Comparison of ENCODE assay signal across 11 cellular contexts in the genomic region with DNA sequence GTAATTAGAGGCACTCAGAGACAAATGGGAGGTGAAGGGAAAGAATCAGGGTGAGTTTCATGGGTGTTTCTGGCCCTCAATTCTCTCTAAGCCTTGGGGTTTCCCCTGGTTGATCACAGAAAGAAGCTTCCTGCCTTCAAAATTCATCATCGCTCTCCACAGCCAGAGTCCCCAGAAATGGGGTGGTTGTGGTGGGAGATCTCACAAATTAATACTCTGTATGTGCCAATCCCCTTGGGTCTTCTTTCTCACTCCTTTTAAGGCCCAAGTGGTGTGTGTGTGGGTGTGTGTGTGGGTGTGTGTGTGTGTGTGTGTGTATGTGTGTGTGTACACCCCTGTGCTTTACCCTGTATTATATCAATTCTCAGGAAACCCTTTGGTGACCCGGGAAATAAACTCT. TPM values are rescaled to one million over a fixed set of nuclear protein-coding genes. Genes with fewer than 3 reads are reported as not detected.
DNase-seq lines count a peak whose midpoint lies in the region; TF ChIP-seq lines count a peak whose summit lies in the region.
"Had no signal": no experiment of that assay in that cellular context is flagged by ENCODE, and none has a peak within 500 bp of the region (broad histone marks: within the 10 kb centered on the region; RNA-seq: fewer than 3 reads in every experiment).

No MANE protein-coding gene starts in this region.

- CTCF ChIA-PET in A673 (lab: Charles Lee) = no interaction called here
- CTCF ChIA-PET in activated naive CD4-positive, alpha-beta T cell treated with anti-CD3 and anti-CD28 coated beads, Interleukin-2, amount 10 ng/mL, durations not matched to agents 7 days and 5 days (lab: Charles Lee) = interaction anchor here (1.3 to 4.2 kb wide), 2 partner anchors 16 to 33 kb away, joined by 3 to 31 read pairs; a partner anchor contains a TSS

- intact Hi-C loops in A673 (cut with micrococcal nuclease; ENCODE audit: unreplicated experiment) = no loop called here

- H3K27ac Mint-ChIP-seq in T-helper 2 cell treated with Interferon-gamma antibody and Interleukin-4, amounts not matched to agents 5 μg/mL and 100 μg/mL, for 36 hours = peak overlapping the region; percentile 83
- H3K27ac Mint-ChIP-seq in activated naive CD4-positive, alpha-beta T cell treated with anti-CD3 and anti-CD28 coated beads, Interleukin-2, amount 10 ng/mL, durations not matched to agents 7 days and 5 days = peak overlapping the region; percentile 66

- no peak overlapping the region for H3K4me3 ChIP-seq in A673 (ENCODE audit: low read depth, low read length, poor library complexity, severe bottlenecking)
- H3K4me3 ChIP-seq: lung, uterus had no signal

- POLR2A ChIA-PET in A673 (lab: Charles Lee; ENCODE audit: low non-redundant PET) = no interaction called here

- peaks cover 19% of the 10 kb centered on the region for H3K36me3 Mint-ChIP-seq in T-helper 2 cell treated with Interferon-gamma antibody and Interleukin-4, amounts not matched to agents 5 μg/mL and 100 μg/mL, for 36 hours (ENCODE audit: low read depth)
- H3K36me3 Mint-ChIP-seq in activated naive CD4-positive, alpha-beta T cell treated with anti-CD3 and anti-CD28 coated beads, Interleukin-2, amount 10 ng/mL, durations not matched to agents 7 days and 5 days = peaks cover 21% of the 10 kb centered on the region

- no peak for TF ChIP-seq CTCF in A673 (conservative IDR thresholded peaks at IDR 0.05; ENCODE audit: low read depth, low read length)

- peak overlapping the region; percentile 45 for H3K4me3 Mint-ChIP-seq in T-helper 2 cell treated with Interferon-gamma antibody and Interleukin-4, amounts not matched to agents 5 μg/mL and 100 μg/mL, for 36 hours
- H3K4me3 Mint-ChIP-seq in activated naive CD4-positive, alpha-beta T cell treated with anti-CD3 and anti-CD28 coated beads, Interleukin-2, amount 10 ng/mL, durations not matched to agents 7 days and 5 days = no peak overlapping the region

- no TSS peak for BruUV-seq in A673 (replicated peaks; lab: Mats Ljungman, UMichigan)

- H3K4me1 ChIP-seq in A673 (ENCODE audit: insufficient read depth, low read length, poor library complexity, severe bottlenecking) = peaks cover 40% of the 10 kb centered on the region
- H3K4me1 ChIP-seq: uterus had no signal

- H3K9me3 Mint-ChIP-seq in T-helper 2 cell treated with Interferon-gamma antibody and Interleukin-4, amounts not matched to agents 5 μg/mL and 100 μg/mL, for 36 hours = peaks cover 27% of the 10 kb centered on the region
- peaks cover 17% of the 10 kb centered on the region for H3K9me3 Mint-ChIP-seq in activated naive CD4-positive, alpha-beta T cell treated with anti-CD3 and anti-CD28 coated beads, Interleukin-2, amount 10 ng/mL, durations not matched to agents 7 days and 5 days

- peak overlapping the region; percentile 23 for H3K27ac ChIP-seq in A673 (ENCODE audit: low read depth, low read length, poor library complexity, severe bottlenecking)
- H3K27ac ChIP-seq: uterus had no signal

- peaks cover 58% of the 10 kb centered on the region for H3K4me1 Mint-ChIP-seq in T-helper 2 cell treated with Interferon-gamma antibody and Interleukin-4, amounts not matched to agents 5 μg/mL and 100 μg/mL, for 36 hours (ENCODE audit: low read depth)
- peaks cover 62% of the 10 kb centered on the region for H3K4me1 Mint-ChIP-seq in activated naive CD4-positive, alpha-beta T cell treated with anti-CD3 and anti-CD28 coated beads, Interleukin-2, amount 10 ng/mL, durations not matched to agents 7 days and 5 days

- H3K27me3 ChIP-seq in A673 (replicated peaks; ENCODE audit: insufficient read depth, low read depth, low read length, poor library complexity) = no peaks in the 10 kb centered on the region
- H3K27me3 ChIP-seq: uterus had no signal

- H3K9me3 ChIP-seq in A673 (ENCODE audit: low read depth, low read length, poor library complexity, severe bottlenecking) = peaks cover 8% of the 10 kb centered on the region
- H3K9me3 ChIP-seq: uterus had no signal

- H3K27me3 Mint-ChIP-seq in T-helper 2 cell treated with Interferon-gamma antibody and Interleukin-4, amounts not matched to agents 5 μg/mL and 100 μg/mL, for 36 hours (ENCODE audit: low read depth) = no peaks in the 10 kb centered on the region
- H3K27me3 Mint-ChIP-seq in activated naive CD4-positive, alpha-beta T cell treated with anti-CD3 and anti-CD28 coated beads, Interleukin-2, amount 10 ng/mL, durations not matched to agents 7 days and 5 days = peaks cover 15% of the 10 kb centered on the region

- no peaks in the 10 kb centered on the region for H3K36me3 ChIP-seq in A673 (ENCODE audit: insufficient read depth, low read length, poor library complexity, severe bottlenecking)
- H3K36me3 ChIP-seq: uterus had no signal

- DNase-seq in A673 (ENCODE audit: low spot score) (no peak), NCI-H2227 treated with DMSO at 0.1 percent for 48 hours (lab: John Stamatoyannopoulos, UW) (no peak), NCI-H2081 (lab: John Stamatoyannopoulos, UW) (no peak), COLO829 (ENCODE audit: low spot score) (no peak), AML-193 (lab: John Stamatoyannopoulos, UW) (no peak)
- peak; percentile 56 for DNase-seq in T-helper 2 cell treated with Interferon-gamma antibody and Interleukin-4, amounts not matched to agents 5 μg/mL and 100 μg/mL, for 36 hours (ENCODE audit: low spot score)
- DNase-seq in activated naive CD4-positive, alpha-beta T cell treated with anti-CD3 and anti-CD28 coated beads, Interleukin-2, amount 10 ng/mL, durations not matched to agents 7 days and 5 days = peak; percentile 47
- peak in 2 of 3 donors; percentile 23 to 40 for DNase-seq in stimulated activated CD4-positive, alpha-beta T cell treated with anti-CD3 and anti-CD28 coated beads, Interleukin-12 subunit alpha, Interleukin-12 subunit beta, amount 100 ng/mL, for 48 hours (ENCODE audit: low read depth in 2 of 3, low spot score in 1 of 3)
- DNase-seq: foreskin fibroblast, uterus had no signal

RNA-seq across cellular contexts. Expression of a gene that starts 2.7 kb away (rescaled TPM):
- 8.7 and 12.2 TPM in 2 replicates for total RNA-seq in A673 (2021)

RNA-seq across cellular contexts. Expression of a gene that starts 33.9 kb away (rescaled TPM):
- 268 and 291 TPM in 2 replicates for total RNA-seq in A673 (2021)

RNA-seq across cellular contexts. Expression of a gene that starts 59.8 kb away (rescaled TPM):
- total RNA-seq in A673 (2021) = 5.5 and 5.6 TPM in 2 replicates

Comparison
In these comparisons a context has a peak if more than half of its experiments do, and no peak if none do; other contexts are left out.
1. DNase-seq: peak in T-helper 2 cell treated with Interferon-gamma antibody and Interleukin-4, amounts not matched to agents 5 μg/mL and 100 μg/mL, for 36 hours (single experiment), activated naive CD4-positive, alpha-beta T cell treated with anti-CD3 and anti-CD28 coated beads, Interleukin-2, amount 10 ng/mL, durations not matched to agents 7 days and 5 days (single experiment) and stimulated activated CD4-positive, alpha-beta T cell treated with anti-CD3 and anti-CD28 coated beads, Interleukin-12 subunit alpha, Interleukin-12 subunit beta, amount 100 ng/mL, for 48 hours (2 of 3); none in A673 (single experiment), NCI-H2227 treated with DMSO at 0.1 percent for 48 hours (single experiment), NCI-H2081 (0 of 2), COLO829 (single experiment) and AML-193 (0 of 2).